8 cellular contexts compared by ENCODE assay signal in genomic region chr16:30335598-30336474, GRCh38. TPM values are rescaled to one million over a fixed set of nuclear protein-coding genes. Genes with fewer than 3 reads are reported as not detected.
DNase-seq lines count a peak whose midpoint lies in the region; ATAC-seq and TF ChIP-seq lines count a peak whose summit lies in the region.

No MANE protein-coding gene starts in this region.

- H3K9me3 ChIP-seq in duodenal mucosa (ENCODE audit: control insufficient read depth in 1 of 2, low read length in 2 of 2) = no peaks in the 10 kb centered on the region

- peaks cover 7 to 8% of the 10 kb centered on the region in 2 donors for H3K4me1 ChIP-seq in duodenal mucosa (ENCODE audit: control insufficient read depth in 1 of 2, insufficient read depth in 2 of 2, low read length in 2 of 2)

- ATAC-seq in HG02588 (IDR thresholded peaks at IDR 0.05; ENCODE audit: unreplicated experiment) (peak; percentile 10), GM21367 (IDR thresholded peaks at IDR 0.05; ENCODE audit: unreplicated experiment) (no peak)

- no peak for TF ChIP-seq CTCF in GM06990 (IDR thresholded peaks at IDR 0.05; ENCODE audit: insufficient read depth, low read length, poor library complexity, severe bottlenecking)

- peak overlapping the region in 1 of 2 donors; percentile 60 for H3K9ac ChIP-seq in duodenal mucosa (ENCODE audit: low read depth in 1 of 2, low read length in 2 of 2)

- H3K27ac ChIP-seq in duodenal mucosa (ENCODE audit: low read depth, low read length) = peak overlapping the region; percentile 95

- H3K4me3 ChIP-seq in GM06990 (replicated peaks; ENCODE audit: low read depth, low read length) (peak overlapping the region; percentile 82), duodenal mucosa (ENCODE audit: low read depth in 1 of 2, low read length in 2 of 2) (peak overlapping the region; percentile 72 to 73)

- H3K27me3 ChIP-seq in GM06990 (replicated peaks; ENCODE audit: control insufficient read depth, insufficient read depth, low read length) = no peaks in the 10 kb centered on the region
- H3K27me3 ChIP-seq in duodenal mucosa (ENCODE audit: control insufficient read depth in 1 of 2, insufficient read depth in 2 of 2, low read length in 2 of 2) = no peaks in the 10 kb centered on the region

- H3K36me3 ChIP-seq in GM06990 (ENCODE audit: control insufficient read depth, insufficient read depth, low read length) (no peaks in the 10 kb centered on the region), duodenal mucosa (ENCODE audit: control insufficient read depth in 1 of 2, insufficient read depth in 2 of 2, low read length in 2 of 2) (no peaks in the 10 kb centered on the region)

- DNase-seq in GM06990 (ENCODE audit: extremely low read depth, insufficient read length) = no peak
- DNase-seq in RPMI7951 (ENCODE audit: low read depth) = peak; percentile 72
- DNase-seq in myocyte (ENCODE audit: low read depth) = peak; percentile 77
- DNase-seq in SKM-1 (lab: John Stamatoyannopoulos, UW; ENCODE audit: unreplicated experiment) = no peak
- no peak for DNase-seq in SHP77 treated with DMSO at 0.1 percent for 48 hours (lab: John Stamatoyannopoulos, UW)

RNA-seq across cellular contexts. Expression of gene CD2BP2, which starts 19.3 kb away (rescaled TPM):
- total RNA-seq in RPMI7951 (2014; rRNA removed; shearing (Covaris generic)) = 20.7 and 22.8 TPM in 2 replicates
- 41.1 and 51.1 TPM in 2 replicates for total RNA-seq in myocyte
- polyA plus RNA-seq in myocyte (2012) = 69.6 TPM

RNA-seq across cellular contexts. Expression of gene TBC1D10B, which starts 34.5 kb away (rescaled TPM):
- total RNA-seq in RPMI7951 (2014; rRNA removed; shearing (Covaris generic)) = 12.3 and 14.0 TPM in 2 replicates
- 40.3 and 50.5 TPM in 2 replicates for total RNA-seq in myocyte
- 40.4 TPM for polyA plus RNA-seq in myocyte (2012)

RNA-seq across cellular contexts. Expression of gene MYL11, which starts 38.8 kb away (rescaled TPM):
- not detected in 2 replicates for total RNA-seq in RPMI7951 (2014; rRNA removed; shearing (Covaris generic))
- total RNA-seq in myocyte = 6,226 and 7,274 TPM in 2 replicates
- 6,177 TPM for polyA plus RNA-seq in myocyte (2012)

RNA-seq across cellular contexts. Expression of gene SEPTIN1, which starts 46.5 kb away (rescaled TPM):
- total RNA-seq in RPMI7951 (2014; rRNA removed; shearing (Covaris generic)) = not detected in 2 replicates
- 0.13 TPM in 1 of 2 replicates, not detected in the other for total RNA-seq in myocyte
- 2.9 TPM for polyA plus RNA-seq in myocyte (2012)

RNA-seq across cellular contexts. Expression of gene ZNF48, which starts 59.4 kb away (rescaled TPM):
- total RNA-seq in RPMI7951 (2014; rRNA removed; shearing (Covaris generic)) = 3.4 and 5.2 TPM in 2 replicates
- total RNA-seq in myocyte = 13.2 and 20.8 TPM in 2 replicates
- polyA plus RNA-seq in myocyte (2012) = 7.8 TPM

Comparison
In these comparisons a context has a peak if more than half of its experiments do, and no peak if none do; other contexts are left out.
1. DNase-seq: peak in RPMI7951 (single experiment) and myocyte (single experiment); none in GM06990 (single experiment), SKM-1 (single experiment) and SHP77 treated with DMSO at 0.1 percent for 48 hours (single experiment).
2. RNA of gene MYL11, which starts 38.8 kb away (total RNA-seq): 6,226 to 7,274 TPM in myocyte; not detected in RPMI7951; every median in the first group is over 1,000 times any median in the second.